Comparison of ENCODE assay signal across 24 cellular contexts in genomic region chr10:122558452-122558851, GRCh38. TPM values are rescaled to one million over a fixed set of nuclear protein-coding genes. Genes with fewer than 3 reads are reported as not detected.
A peak's percentile ranks its signal among the peaks of the same experiment; 100 is the strongest.
DNase-seq lines count a peak whose midpoint lies in the region; ATAC-seq and TF ChIP-seq lines count a peak whose summit lies in the region.
"Had no signal": no experiment of that assay in that cellular context is flagged by ENCODE, and none has a peak within 500 bp of the region (broad histone marks: within the 10 kb centered on the region; RNA-seq: fewer than 3 reads in every experiment).

No MANE protein-coding gene starts in this region.

- no peaks in the 10 kb centered on the region for H3K9me3 ChIP-seq in CD4-positive, alpha-beta memory T cell (ENCODE audit: control insufficient read depth in 1 of 2, low read length in 2 of 2)
- no peaks in the 10 kb centered on the region for H3K9me3 ChIP-seq in Loucy (ENCODE audit: insufficient read depth, low read depth, low read length)
- no peaks in the 10 kb centered on the region for H3K9me3 ChIP-seq in PC-9 (ENCODE audit: insufficient read depth, low read depth)
- H3K9me3 ChIP-seq: psoas muscle had no signal

- H3K9ac ChIP-seq in Loucy (ENCODE audit: low read depth, low read length, poor library complexity, severe bottlenecking), result peak overlapping the region; percentile 19

- H3K27ac ChIP-seq in CD4-positive, alpha-beta memory T cell (ENCODE audit: low read depth, low read length), result no peak overlapping the region
- H3K27ac ChIP-seq in PC-9, result no peak overlapping the region
- H3K27ac ChIP-seq: psoas muscle had no signal

- peak; percentile 42 for ATAC-seq in activated CD8-positive, alpha-beta memory T cell treated with anti-CD3 and anti-CD28 coated beads, Interleukin-2, amount 10 ng/mL, durations not matched to agents 7 days and 5 days
- ATAC-seq: psoas muscle had no signal

- peaks cover 26% of the 10 kb centered on the region for H3K4me1 Mint-ChIP-seq in activated CD8-positive, alpha-beta memory T cell treated with anti-CD3 and anti-CD28 coated beads, Interleukin-2, amount 10 ng/mL, durations not matched to agents 7 days and 5 days
- peaks cover 30 to 55% (median 40%) of the 10 kb centered on the region in 4 donors for H3K4me1 Mint-ChIP-seq in CD4-positive, alpha-beta memory T cell
- H3K4me1 Mint-ChIP-seq: activated B cell treated with CpG ODN at 0.5 μM for 24 hours, naive B cell had no signal

- peaks cover 31% of the 10 kb centered on the region for H3K4me1 ChIP-seq in CD4-positive, alpha-beta memory T cell (ENCODE audit: insufficient read depth, low read length)
- H3K4me1 ChIP-seq in Loucy (ENCODE audit: insufficient read depth, low read length, poor library complexity, severe bottlenecking) (peaks cover 72% of the 10 kb centered on the region), PC-9 (replicated peaks; ENCODE audit: insufficient read depth) (no peaks in the 10 kb centered on the region)
- H3K4me1 ChIP-seq: psoas muscle had no signal

- no peaks in the 10 kb centered on the region for H3K27me3 ChIP-seq in CD4-positive, alpha-beta memory T cell (ENCODE audit: insufficient read depth, low read length)
- H3K27me3 ChIP-seq in Loucy (ENCODE audit: insufficient read depth, low read length, poor library complexity, severe bottlenecking) (no peaks in the 10 kb centered on the region), PC-9 (ENCODE audit: insufficient read depth, low read depth) (no peaks in the 10 kb centered on the region)

- intact Hi-C loops in CD4-positive, alpha-beta memory T cell (cut with micrococcal nuclease), result no loop called here
- intact Hi-C loops in PC-9 (cut with micrococcal nuclease; ENCODE audit: unreplicated experiment), result no loop called here

- H3K27ac Mint-ChIP-seq in activated CD8-positive, alpha-beta memory T cell treated with anti-CD3 and anti-CD28 coated beads, Interleukin-2, amount 10 ng/mL, durations not matched to agents 7 days and 5 days, result peak overlapping the region; percentile 8
- peak overlapping the region in 6 of 7 donors; percentile 65 to 91 (median 82) for H3K27ac Mint-ChIP-seq in CD4-positive, alpha-beta memory T cell
- H3K27ac Mint-ChIP-seq: activated B cell treated with CpG ODN at 0.5 μM for 24 hours, mesothelial cell of epicardium, type B pancreatic cell had no signal

- TF ChIP-seq CTCF in Loucy (conservative IDR thresholded peaks at IDR 0.05; ENCODE audit: low read length) (no peak), epithelial cell of esophagus (IDR thresholded peaks at IDR 0.05; ENCODE audit: insufficient read depth, low read depth, low read length, missing control alignments) (no peak), PC-9 (conservative IDR thresholded peaks at IDR 0.05) (no peak)

- H3F3A ChIP-seq in Loucy (ENCODE audit: low read depth), result no peaks in the 10 kb centered on the region
- H3F3A ChIP-seq in PC-9 (ENCODE audit: insufficient read depth, low read depth), result no peaks in the 10 kb centered on the region

- H3K36me3 ChIP-seq in CD4-positive, alpha-beta memory T cell (ENCODE audit: insufficient read depth, low read length), result no peaks in the 10 kb centered on the region
- H3K36me3 ChIP-seq in Loucy (ENCODE audit: insufficient read depth, low read length), result no peaks in the 10 kb centered on the region
- H3K36me3 ChIP-seq in PC-9 (ENCODE audit: low read depth), result no peaks in the 10 kb centered on the region

- DNase-seq in activated CD8-positive, alpha-beta memory T cell treated with anti-CD3 and anti-CD28 coated beads, Interleukin-2, amount 10 ng/mL, durations not matched to agents 7 days and 5 days, result no peak
- DNase-seq in activated CD8-positive, alpha-beta memory T cell treated with anti-CD3 and anti-CD28 coated beads, Interleukin-2, amount 50 U/mL, for 48 hours, result no peak
- peak in 4 of 5 donors; percentile 21 to 45 (median 43) for DNase-seq in CD4-positive, alpha-beta memory T cell
- peak; percentile 5 for DNase-seq in epithelial cell of esophagus (ENCODE audit: low read depth)
- no peak for DNase-seq in activated CD4-positive, alpha-beta T cell treated with anti-CD3 and anti-CD28 coated beads for 4 hours
- DNase-seq in PC-9, result no peak
- DNase-seq in activated CD4-positive, alpha-beta T cell treated with anti-CD3 and anti-CD28 coated beads, Interleukin-2, amount 50 U/mL, for 1 hour, result no peak
- DNase-seq: activated B cell treated with CpG ODN at 0.5 μM for 24 hours; COR-L47; dermis blood vessel endothelial cell; MV-4-11; naive B cell; NCI-H1436; NCI-H446 treated with DMSO at 0.1 percent for 48 hours; nucleus accumbens; psoas muscle; RPMI8226; stimulated activated CD4-positive, alpha-beta T cell treated with anti-CD3 and anti-CD28 coated beads, Interleukin-4, amount 100 ng/mL, for 4 hours had no signal

- H3K79me2 ChIP-seq in Loucy (ENCODE audit: insufficient read depth, low read length) (no peaks in the 10 kb centered on the region), PC-9 (ENCODE audit: low read depth) (no peaks in the 10 kb centered on the region)

- H3K36me3 Mint-ChIP-seq in activated CD8-positive, alpha-beta memory T cell treated with anti-CD3 and anti-CD28 coated beads, Interleukin-2, amount 10 ng/mL, durations not matched to agents 7 days and 5 days, result no peaks in the 10 kb centered on the region
- H3K36me3 Mint-ChIP-seq in CD4-positive, alpha-beta memory T cell, result no peaks in the 10 kb centered on the region
- H3K36me3 Mint-ChIP-seq: mesothelial cell of epicardium, type B pancreatic cell had no signal

- no peak overlapping the region for H3K4me3 ChIP-seq in CD4-positive, alpha-beta memory T cell (ENCODE audit: low read length in 2 of 2)
- H3K4me3 ChIP-seq in Loucy (ENCODE audit: low read length, poor library complexity, severe bottlenecking) (peak overlapping the region; percentile 26), epithelial cell of esophagus (ENCODE audit: low read length) (no peak overlapping the region), PC-9 (no peak overlapping the region)
- H3K4me3 ChIP-seq: psoas muscle had no signal

- H3K9me2 ChIP-seq in Loucy (replicated peaks; ENCODE audit: low read depth, low read length) (no peaks in the 10 kb centered on the region), PC-9 (ENCODE audit: insufficient read depth) (no peaks in the 10 kb centered on the region)

- peaks cover 49% of the 10 kb centered on the region for H3K27me3 Mint-ChIP-seq in activated CD8-positive, alpha-beta memory T cell treated with anti-CD3 and anti-CD28 coated beads, Interleukin-2, amount 10 ng/mL, durations not matched to agents 7 days and 5 days
- no peaks in the 10 kb centered on the region for H3K27me3 Mint-ChIP-seq in CD4-positive, alpha-beta memory T cell

- H2AFZ ChIP-seq in Loucy (ENCODE audit: low read length), result peak overlapping the region; percentile 75
- no peak overlapping the region for H2AFZ ChIP-seq in PC-9

- BruUV-seq in PC-9 (replicated peaks; lab: Mats Ljungman, UMichigan), result no TSS peak

- POLR2A ChIA-PET in CD4-positive, alpha-beta memory T cell (lab: Charles Lee; ENCODE audit: partially characterized antibody), result interaction anchor here (0.9 to 2.0 kb wide), 3 partner anchors 14 to 184 kb away, joined by 4 to 9 read pairs (median 4); partner anchors contain the start of gene PLEKHA1
- POLR2A ChIA-PET in PC-9 (lab: Charles Lee; ENCODE audit: unreplicated experiment), result no interaction called here

- H3K4me3 Mint-ChIP-seq in activated CD8-positive, alpha-beta memory T cell treated with anti-CD3 and anti-CD28 coated beads, Interleukin-2, amount 10 ng/mL, durations not matched to agents 7 days and 5 days, result no peak overlapping the region
- H3K4me3 Mint-ChIP-seq in CD4-positive, alpha-beta memory T cell, result peak overlapping the region in 6 of 8 donors; percentile 4 to 79 (median 70)
- H3K4me3 Mint-ChIP-seq: activated B cell treated with CpG ODN at 0.5 μM for 24 hours; central memory CD8-positive, alpha-beta T cell; mesothelial cell of epicardium; naive B cell; type B pancreatic cell had no signal

- CTCF ChIA-PET in activated CD8-positive, alpha-beta memory T cell treated with anti-CD3 and anti-CD28 coated beads, Interleukin-2, amount 10 ng/mL, durations not matched to agents 7 days and 5 days (lab: Charles Lee), result interaction anchor here (2.7 kb wide), 1 partner anchor 7 kb away, joined by 13 read pairs; no protein-coding TSS in a partner anchor
- CTCF ChIA-PET in CD4-positive, alpha-beta memory T cell (lab: Charles Lee; ENCODE audit: partially characterized antibody), result interaction anchor here (1.6 to 2.1 kb wide), 3 partner anchors 10 to 215 kb away, joined by 4 to 9 read pairs (median 8); no protein-coding TSS in a partner anchor
- CTCF ChIA-PET in PC-9 (lab: Charles Lee), result no interaction called here

- no peaks in the 10 kb centered on the region for H4K20me1 ChIP-seq in Loucy (ENCODE audit: insufficient read depth, low read length, poor library complexity, severe bottlenecking)
- no peaks in the 10 kb centered on the region for H4K20me1 ChIP-seq in PC-9 (ENCODE audit: insufficient read depth)

- H3K4me2 ChIP-seq in Loucy (ENCODE audit: low read depth, low read length, poor library complexity, severe bottlenecking), result peak overlapping the region; percentile 59
- H3K4me2 ChIP-seq in PC-9, result no peak overlapping the region

- H3K9me3 Mint-ChIP-seq in activated CD8-positive, alpha-beta memory T cell treated with anti-CD3 and anti-CD28 coated beads, Interleukin-2, amount 10 ng/mL, durations not matched to agents 7 days and 5 days (ENCODE audit: low read depth), result no peaks in the 10 kb centered on the region
- no peaks in the 10 kb centered on the region for H3K9me3 Mint-ChIP-seq in CD4-positive, alpha-beta memory T cell
- H3K9me3 Mint-ChIP-seq: central memory CD8-positive, alpha-beta T cell; mesothelial cell of epicardium had no signal

RNA-seq across cellular contexts. Expression of gene DMBT1, which starts 2.1 kb away (rescaled TPM):
- total RNA-seq in activated CD8-positive, alpha-beta memory T cell treated with anti-CD3 and anti-CD28 coated beads, Interleukin-2, amount 10 ng/mL, durations not matched to agents 7 days and 5 days, result not detected
- not detected for total RNA-seq in CD4-positive, alpha-beta memory T cell
- polyA plus RNA-seq in CD4-positive, alpha-beta memory T cell, result not detected
- total RNA-seq in PC-9 (2021), result 0.53 and 0.98 TPM in 2 replicates
- total RNA-seq: activated B cell treated with CpG ODN at 0.5 μM for 24 hours; dermis blood vessel endothelial cell; frontal cortex; mesothelial cell of epicardium; T-helper 1 cell treated with Interleukin-12 subunit alpha and Interleukin-12 subunit beta and Interleukin-4 antibody, amounts not matched to agents 30 ng/mL and 1 ng/mL, for 36 hours had no signal

Comparison
In these comparisons a context has a peak if more than half of its experiments do, and no peak if none do; other contexts are left out.
1. DNase-seq: peak in CD4-positive, alpha-beta memory T cell (4 of 5) and epithelial cell of esophagus (single experiment); none in activated CD8-positive, alpha-beta memory T cell treated with anti-CD3 and anti-CD28 coated beads, Interleukin-2, amount 10 ng/mL, durations not matched to agents 7 days and 5 days (single experiment), activated CD8-positive, alpha-beta memory T cell treated with anti-CD3 and anti-CD28 coated beads, Interleukin-2, amount 50 U/mL, for 48 hours (single experiment), activated CD4-positive, alpha-beta T cell treated with anti-CD3 and anti-CD28 coated beads for 4 hours (0 of 2), PC-9 (0 of 2) and activated CD4-positive, alpha-beta T cell treated with anti-CD3 and anti-CD28 coated beads, Interleukin-2, amount 50 U/mL, for 1 hour (single experiment).